Comparison of ENCODE assay signal across 8 cellular contexts in the genomic region with DNA sequence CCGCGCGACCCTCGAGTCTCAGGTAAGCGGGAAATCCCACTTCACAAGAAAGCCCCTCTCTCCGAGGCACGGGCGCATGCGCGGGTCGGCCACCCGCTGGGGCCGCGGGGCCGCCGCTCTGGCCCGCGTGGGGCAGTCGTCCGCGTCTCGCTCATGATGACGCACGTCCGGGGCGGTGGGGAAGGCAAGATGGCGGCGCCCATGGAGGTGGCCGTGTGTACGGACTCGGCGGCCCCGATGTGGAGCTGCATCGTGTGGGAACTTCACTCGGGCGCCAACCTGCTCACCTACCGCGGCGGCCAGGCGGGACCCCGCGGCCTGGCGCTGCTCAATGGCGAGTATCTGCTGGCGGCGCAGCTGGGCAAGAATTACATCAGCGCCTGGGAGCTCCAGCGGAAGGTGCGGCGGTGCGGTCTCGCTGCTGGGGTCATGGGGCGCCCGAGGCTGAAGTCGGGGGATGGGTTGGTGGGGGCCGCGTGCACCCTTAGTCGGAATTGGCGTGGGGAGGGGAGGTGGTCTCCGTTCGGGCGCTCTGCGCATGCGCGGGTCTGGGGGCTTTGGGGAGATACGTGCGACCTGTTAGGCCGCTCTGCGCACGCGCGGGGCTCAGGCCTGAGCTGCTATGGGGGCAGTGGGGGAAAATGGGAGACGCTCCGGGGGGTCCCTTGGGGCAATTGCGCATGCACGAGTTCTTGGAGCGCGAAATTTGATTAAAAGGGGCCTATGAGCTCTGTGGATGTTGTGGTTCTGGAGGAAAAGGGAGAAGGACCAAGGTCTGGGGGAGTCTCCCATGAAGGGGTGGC. TPM values are rescaled to one million over a fixed set of nuclear protein-coding genes. Genes with fewer than 3 reads are reported as not detected.
DNase-seq lines count a peak whose midpoint lies in the region; ATAC-seq and TF ChIP-seq lines count a peak whose summit lies in the region.

A gene with protein sequence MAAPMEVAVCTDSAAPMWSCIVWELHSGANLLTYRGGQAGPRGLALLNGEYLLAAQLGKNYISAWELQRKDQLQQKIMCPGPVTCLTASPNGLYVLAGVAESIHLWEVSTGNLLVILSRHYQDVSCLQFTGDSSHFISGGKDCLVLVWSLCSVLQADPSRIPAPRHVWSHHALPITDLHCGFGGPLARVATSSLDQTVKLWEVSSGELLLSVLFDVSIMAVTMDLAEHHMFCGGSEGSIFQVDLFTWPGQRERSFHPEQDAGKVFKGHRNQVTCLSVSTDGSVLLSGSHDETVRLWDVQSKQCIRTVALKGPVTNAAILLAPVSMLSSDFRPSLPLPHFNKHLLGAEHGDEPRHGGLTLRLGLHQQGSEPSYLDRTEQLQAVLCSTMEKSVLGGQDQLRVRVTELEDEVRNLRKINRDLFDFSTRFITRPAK (plus strand): TSS at position 181 of the 803 bp plus-strand sequence. CDS start 9 bp downstream, at position 190.

- peak within 1 kb of the TSS; percentile 97 for H3K4me3 ChIP-seq in kidney epithelial cell (ENCODE audit: low read depth, low read length)

- no peaks in the 10 kb centered on the region for H3K36me3 ChIP-seq in kidney epithelial cell (ENCODE audit: control insufficient read depth, insufficient read depth, low read length)

- peak; percentile 64 for ATAC-seq in HG03139 (IDR thresholded peaks at IDR 0.05; ENCODE audit: unreplicated experiment)

- H3K27me3 ChIP-seq in kidney epithelial cell (ENCODE audit: control insufficient read depth, insufficient read depth, low read length): no peaks in the 10 kb centered on the region

- DNase-seq in NK-92 treated with Interleukin-12 subunit alpha and Interleukin-12 subunit beta, amount 100 ng/mL, for 24 hours (lab: John Stamatoyannopoulos, UW): peak; percentile 86
- DNase-seq in NK-92 (lab: John Stamatoyannopoulos, UW; ENCODE audit: unreplicated experiment) (no peak), NCI-H345 (lab: John Stamatoyannopoulos, UW) (peak; percentile 94), cerebellar cortex (ENCODE audit: low spot score) (peak; percentile 91), kidney epithelial cell (ENCODE audit: low read depth) (no peak)
- DNase-seq in activated CD4-positive, alpha-beta T cell treated with anti-CD3 and anti-CD28 coated beads for 1 hour: peak; percentile 84
- peak; percentile 96 for DNase-seq in stimulated activated CD4-positive, alpha-beta T cell treated with anti-CD3 and anti-CD28 coated beads, Interleukin-15, amount 100 ng/mL, for 24 hours

- TF ChIP-seq CTCF in kidney epithelial cell (IDR thresholded peaks at IDR 0.05; ENCODE audit: insufficient read depth, low read length, poor library complexity, severe bottlenecking): no peak

RNA-seq across cellular contexts. Expression of the gene that starts here (rescaled TPM):
- 54.6 and 65.0 TPM in 2 replicates for total RNA-seq in kidney epithelial cell

Comparison
In these comparisons a context has a peak if more than half of its experiments do, and no peak if none do; other contexts are left out.
1. DNase-seq: peak in NK-92 treated with Interleukin-12 subunit alpha and Interleukin-12 subunit beta, amount 100 ng/mL, for 24 hours (single experiment), NCI-H345 (single experiment), activated CD4-positive, alpha-beta T cell treated with anti-CD3 and anti-CD28 coated beads for 1 hour (single experiment), cerebellar cortex (single experiment) and stimulated activated CD4-positive, alpha-beta T cell treated with anti-CD3 and anti-CD28 coated beads, Interleukin-15, amount 100 ng/mL, for 24 hours (single experiment); none in NK-92 (single experiment) and kidney epithelial cell (single experiment).